ENCODE assay signal across 21 cellular contexts in the genomic region with DNA sequence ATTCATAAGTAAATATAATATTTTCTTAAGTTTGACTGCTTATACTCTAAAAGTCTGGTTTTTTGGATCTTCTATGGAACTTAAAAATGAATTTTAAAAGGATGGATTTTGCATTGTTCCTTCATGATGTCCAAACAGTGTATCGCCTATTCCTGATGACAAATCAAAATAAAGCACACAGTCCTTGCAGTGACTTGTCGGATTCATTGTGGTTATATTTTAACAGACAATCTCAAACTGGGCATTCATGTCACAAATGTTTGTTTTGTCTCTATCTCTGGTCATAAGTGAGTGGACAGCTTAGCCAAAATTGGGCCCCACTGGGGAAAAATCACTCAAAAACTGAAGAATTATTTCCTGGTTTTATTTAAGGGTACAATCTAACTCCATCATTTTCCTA.
"Had no signal": no experiment of that assay in that cellular context is flagged by ENCODE, and none has a peak within 500 bp of the region (broad histone marks: within the 10 kb centered on the region; RNA-seq: fewer than 3 reads in every experiment).

No MANE protein-coding gene starts in this region.

- FAIRE-seq: urothelium cell line had no signal

- H3K4me2 ChIP-seq: smooth muscle cell had no signal

- H3K4me3 ChIP-seq: esophagus muscularis mucosa, gastrocnemius medialis, heart right ventricle, left lung, lower lobe of right lung, ovary, smooth muscle cell, suprapubic skin, thyroid gland had no signal

- H3K9me3 ChIP-seq: esophagus muscularis mucosa, gastrocnemius medialis, heart right ventricle, left lung, lower lobe of right lung, ovary, suprapubic skin, thyroid gland had no signal

- H3K27ac ChIP-seq: epithelial cell of prostate, esophagus muscularis mucosa, gastrocnemius medialis, heart right ventricle, left lung, lower lobe of right lung, ovary, suprapubic skin, thyroid gland had no signal

- ATAC-seq: effector memory CD8-positive, alpha-beta T cell; gastrocnemius medialis; heart right ventricle; left lung; lower lobe of right lung; natural killer cell; right cardiac atrium; stimulated activated effector memory CD8-positive, alpha-beta T cell treated with anti-CD3 and anti-CD28 coated beads, Interleukin-12 subunit alpha, Interleukin-12 subunit beta, amount 100 ng/mL, for 72 hours; stimulated activated naive CD8-positive, alpha-beta T cell treated with anti-CD3 and anti-CD28 coated beads, Interleukin-15, Interleukin-2, amounts not matched to agents 100 U/mL and 50 U/mL, for 24 hours had no signal

- DNase-seq: effector memory CD8-positive, alpha-beta T cell; gastrocnemius medialis; heart right ventricle; hypothalamus; kidney glomerular epithelial cell; left lung; lower lobe of right lung; natural killer cell; nucleus accumbens; ovary; right cardiac atrium; stimulated activated CD4-positive, alpha-beta T cell treated with anti-CD3 and anti-CD28 coated beads, Interleukin-4, amount 100 ng/mL, for 1 hour; stimulated activated CD8-positive, alpha-beta memory T cell treated with anti-CD3 and anti-CD28 coated beads, Interleukin-4, amount 100 ng/mL, for 48 hours; stimulated activated naive CD8-positive, alpha-beta T cell treated with anti-CD3 and anti-CD28 coated beads, Interleukin-15, Interleukin-2, amounts not matched to agents 100 U/mL and 50 U/mL, for 24 hours; thyroid gland had no signal

- H3K4me1 ChIP-seq: esophagus muscularis mucosa, gastrocnemius medialis, heart right ventricle, left lung, lower lobe of right lung, suprapubic skin, thyroid gland had no signal

- H3K27me3 ChIP-seq: esophagus muscularis mucosa, gastrocnemius medialis, heart right ventricle, left lung, ovary, suprapubic skin, thyroid gland had no signal

- H3K36me3 ChIP-seq: ovary, thyroid gland had no signal
